13 cellular contexts compared by ENCODE assay signal in the genomic region with DNA sequence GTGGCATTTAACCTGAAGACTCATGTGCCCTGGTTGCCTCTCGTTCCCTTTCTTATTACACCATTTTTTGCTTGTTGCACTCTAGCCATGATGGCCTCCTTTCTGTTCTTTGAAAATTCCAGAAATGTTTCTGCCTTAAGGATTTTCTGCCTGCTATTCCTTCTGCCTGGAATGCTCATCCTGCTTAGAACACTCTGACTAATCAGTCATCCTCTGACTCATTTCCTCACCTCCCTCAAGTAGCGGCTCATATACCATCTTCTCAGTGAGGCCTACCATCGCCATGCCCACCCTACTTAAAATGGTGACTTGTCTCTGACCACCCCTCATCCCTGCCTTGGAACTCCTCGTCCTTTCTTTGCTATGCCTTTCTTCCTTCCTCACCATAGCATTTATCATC.
DNase-seq lines count a peak whose midpoint lies in the region; ATAC-seq and TF ChIP-seq lines count a peak whose summit lies in the region.
"Had no signal": no experiment of that assay in that cellular context is flagged by ENCODE, and none has a peak within 500 bp of the region (broad histone marks: within the 10 kb centered on the region; RNA-seq: fewer than 3 reads in every experiment).

No MANE protein-coding gene starts in this region.

- H3K4me3 ChIP-seq in fibroblast of the aortic adventitia (ENCODE audit: low read depth, low read length) = no peak overlapping the region
- no peak overlapping the region for H3K4me3 ChIP-seq in skeletal muscle cell (ENCODE audit: low read depth, low read length)

- DNase-seq in H4 (ENCODE audit: low spot score) (peak; percentile 17), SW 1271 (lab: John Stamatoyannopoulos, UW) (peak; percentile 71 to 94), fibroblast of the aortic adventitia (ENCODE audit: low read depth) (peak; percentile 48), skeletal muscle cell (ENCODE audit: low read depth) (peak; percentile 44), amygdala (lab: John Stamatoyannopoulos, UW) (no peak), NCI-H69 (lab: John Stamatoyannopoulos, UW) (no peak), glutamatergic neuron (no peak)
- DNase-seq: activated CD8-positive, alpha-beta memory T cell treated with anti-CD3 and anti-CD28 coated beads for 24 hours; activated naive CD8-positive, alpha-beta T cell treated with anti-CD3 and anti-CD28 coated beads for 36 hours; effector CD8-positive, alpha-beta T cell; natural killer cell; NCI-H187 had no signal

- no peak overlapping the region for H3K4me3 Mint-ChIP-seq in glutamatergic neuron (ENCODE audit: unreplicated experiment)
- H3K4me3 Mint-ChIP-seq: activated naive CD8-positive, alpha-beta T cell treated with anti-CD3 and anti-CD28 coated beads for 36 hours; natural killer cell had no signal

- peaks cover 5% of the 10 kb centered on the region for H3K27me3 Mint-ChIP-seq in glutamatergic neuron (ENCODE audit: unreplicated experiment)

- TF ChIP-seq CTCF in fibroblast of the aortic adventitia (IDR thresholded peaks at IDR 0.05; ENCODE audit: insufficient read depth, low read length) (no peak), glutamatergic neuron (IDR thresholded peaks at IDR 0.05; ENCODE audit: partially characterized antibody, unreplicated experiment) (no peak)

- no peaks in the 10 kb centered on the region for H3K36me3 Mint-ChIP-seq in glutamatergic neuron (ENCODE audit: unreplicated experiment)
- H3K36me3 Mint-ChIP-seq: activated naive CD8-positive, alpha-beta T cell treated with anti-CD3 and anti-CD28 coated beads for 36 hours; natural killer cell had no signal

- no peak overlapping the region for H3K27ac Mint-ChIP-seq in glutamatergic neuron (ENCODE audit: unreplicated experiment)
- H3K27ac Mint-ChIP-seq: activated naive CD8-positive, alpha-beta T cell treated with anti-CD3 and anti-CD28 coated beads for 36 hours; natural killer cell had no signal

- H3K4me1 Mint-ChIP-seq in glutamatergic neuron (ENCODE audit: low read depth, unreplicated experiment) = no peaks in the 10 kb centered on the region
- H3K4me1 Mint-ChIP-seq: activated naive CD8-positive, alpha-beta T cell treated with anti-CD3 and anti-CD28 coated beads for 36 hours; natural killer cell had no signal

- ATAC-seq in GM19324 (IDR thresholded peaks at IDR 0.05; ENCODE audit: low FRiP score, unreplicated experiment) = no peak
- ATAC-seq: natural killer cell had no signal

- no peaks in the 10 kb centered on the region for H3K9me3 Mint-ChIP-seq in glutamatergic neuron (ENCODE audit: unreplicated experiment)
- H3K9me3 Mint-ChIP-seq: activated naive CD8-positive, alpha-beta T cell treated with anti-CD3 and anti-CD28 coated beads for 36 hours; natural killer cell had no signal

Comparison
In these comparisons a context has a peak if more than half of its experiments do, and no peak if none do; other contexts are left out.
1. DNase-seq: peak in H4 (single experiment), SW 1271 (2 of 2), fibroblast of the aortic adventitia (single experiment) and skeletal muscle cell (single experiment); none in amygdala (0 of 56), NCI-H69 (single experiment) and glutamatergic neuron (single experiment).